Comparison of ENCODE assay signal across 23 cellular contexts in the genomic region with DNA sequence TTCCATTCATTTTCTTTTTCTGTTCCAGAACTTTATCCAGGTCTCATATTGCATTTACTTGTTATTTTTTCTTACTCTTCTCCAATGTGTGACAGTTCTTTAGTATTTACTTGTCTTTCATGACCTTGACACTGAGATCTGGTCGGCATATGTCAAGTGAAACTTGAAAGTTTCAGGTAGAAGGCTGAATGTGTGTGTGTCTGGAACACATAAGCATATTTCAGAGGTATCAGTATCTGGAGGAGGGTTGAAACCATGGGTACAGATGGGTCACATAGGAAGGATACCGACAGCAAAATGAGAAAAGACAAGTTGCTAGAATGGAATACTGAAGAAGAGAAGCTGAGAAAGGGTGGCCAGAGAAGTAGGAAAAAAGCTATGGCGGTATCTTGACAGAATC. TPM values are rescaled to one million over a fixed set of nuclear protein-coding genes. Genes with fewer than 3 reads are reported as not detected.
DNase-seq lines count a peak whose midpoint lies in the region; ATAC-seq, FAIRE-seq and TF ChIP-seq lines count a peak whose summit lies in the region.
"Had no signal": no experiment of that assay in that cellular context is flagged by ENCODE, and none has a peak within 500 bp of the region (broad histone marks: within the 10 kb centered on the region; RNA-seq: fewer than 3 reads in every experiment).

No MANE protein-coding gene starts in this region.

- SMC1A ChIA-PET in GM12878 (lab: Charles Lee; ENCODE audit: uncharacterized antibody, unreplicated experiment), result interaction anchor here (1.4 kb wide), 1 partner anchor 14 kb away, joined by 4 read pairs; no protein-coding TSS in a partner anchor

- no peak overlapping the region for H3K27ac Mint-ChIP-seq in endothelial cell (ENCODE audit: unreplicated experiment)
- H3K27ac Mint-ChIP-seq: activated CD4-positive, alpha-beta T cell treated with anti-CD3 and anti-CD28 coated beads for 36 hours; brain; dendritic cell treated with granulocyte-macrophage colony-stimulating factor and Interleukin-4, amounts not matched to agents 40 ng/mL and 50 ng/mL, for 4 days; GM23338; naive thymus-derived CD8-positive, alpha-beta T cell had no signal

- H3K36me3 Mint-ChIP-seq in endothelial cell (ENCODE audit: low read depth, unreplicated experiment), result no peaks in the 10 kb centered on the region
- H3K36me3 Mint-ChIP-seq: brain had no signal

- no peaks in the 10 kb centered on the region for H3K9me3 Mint-ChIP-seq in endothelial cell (ENCODE audit: unreplicated experiment)
- H3K9me3 Mint-ChIP-seq: brain; dendritic cell treated with granulocyte-macrophage colony-stimulating factor and Interleukin-4, amounts not matched to agents 40 ng/mL and 50 ng/mL, for 4 days had no signal

- H3K27me3 Mint-ChIP-seq in endothelial cell (ENCODE audit: unreplicated experiment), result no peaks in the 10 kb centered on the region
- H3K27me3 Mint-ChIP-seq: activated CD4-positive, alpha-beta T cell treated with anti-CD3 and anti-CD28 coated beads for 36 hours; dendritic cell treated with granulocyte-macrophage colony-stimulating factor and Interleukin-4, amounts not matched to agents 40 ng/mL and 50 ng/mL, for 4 days; naive thymus-derived CD8-positive, alpha-beta T cell had no signal

- no peak overlapping the region for H3K4me3 Mint-ChIP-seq in endothelial cell (ENCODE audit: unreplicated experiment)
- H3K4me3 Mint-ChIP-seq: activated CD4-positive, alpha-beta T cell treated with anti-CD3 and anti-CD28 coated beads for 36 hours; brain; dendritic cell treated with granulocyte-macrophage colony-stimulating factor and Interleukin-4, amounts not matched to agents 40 ng/mL and 50 ng/mL, for 4 days; GM23338; naive thymus-derived CD8-positive, alpha-beta T cell had no signal

- H3K4me3 ChIP-seq in GM12878, result no peak overlapping the region
- H3K4me3 ChIP-seq in right lobe of liver, result no peak overlapping the region
- no peak overlapping the region for H3K4me3 ChIP-seq in esophagus muscularis mucosa
- H3K4me3 ChIP-seq: GM23338, prostate gland, vagina had no signal

- H4K20me1 ChIP-seq in GM12878 (ENCODE audit: control insufficient read depth, insufficient read depth), result no peaks in the 10 kb centered on the region

- intact Hi-C loops in GM12878 (cut with micrococcal nuclease; ENCODE audit: unreplicated experiment) (no loop called here), right lobe of liver (cut with DNase I) (no loop called here), esophagus muscularis mucosa (cut with DNase I) (no loop called here)

- H3K36me3 ChIP-seq in GM12878 (ENCODE audit: control insufficient read depth in 2 of 2, insufficient read depth in 2 of 2, low read length in 1 of 2) (no peaks in the 10 kb centered on the region), right lobe of liver (no peaks in the 10 kb centered on the region), esophagus muscularis mucosa (no peaks in the 10 kb centered on the region)
- H3K36me3 ChIP-seq: prostate gland, vagina had no signal

- no peaks in the 10 kb centered on the region for H3K27me3 ChIP-seq in GM12878 (replicated peaks in 1 of 2; ENCODE audit: control insufficient read depth in 2 of 2, insufficient read depth in 2 of 2, low read length in 1 of 2)
- H3K27me3 ChIP-seq in right lobe of liver, result no peaks in the 10 kb centered on the region
- no peaks in the 10 kb centered on the region for H3K27me3 ChIP-seq in esophagus muscularis mucosa
- H3K27me3 ChIP-seq: vagina had no signal

- no peak overlapping the region for H3K9ac ChIP-seq in GM12878 (ENCODE audit: control insufficient read depth, insufficient read depth, low read length)

- no peaks in the 10 kb centered on the region for H3K79me2 ChIP-seq in GM12878 (ENCODE audit: control insufficient read depth, insufficient read depth, low read length)

- H2AFZ ChIP-seq in GM12878 (ENCODE audit: control insufficient read depth, low read depth, low read length), result no peak overlapping the region
- H2AFZ ChIP-seq: GM23338 had no signal

- H3K27ac ChIP-seq in GM12878 (ENCODE audit: control insufficient read depth, insufficient read depth), result no peak overlapping the region
- H3K27ac ChIP-seq in right lobe of liver, result no peak overlapping the region
- no peak overlapping the region for H3K27ac ChIP-seq in esophagus muscularis mucosa (replicated peaks in 1 of 4)
- H3K27ac ChIP-seq: prostate gland, vagina had no signal

- WGBS in GM12878 (ENCODE audit: insufficient coverage, insufficient replicate concordance, low lambda C conversion rate, missing lambda C conversion rate), result 48% methylated on average over 3 of the region's 3 CpGs
- 70% methylated on average over 3 of the region's 3 CpGs for WGBS in right lobe of liver (ENCODE audit: insufficient coverage, low coverage, low lambda C conversion rate, missing lambda C conversion rate)
- WGBS in esophagus muscularis mucosa, result 92% methylated on average over 3 of the region's 3 CpGs

- in situ Hi-C loops in GM12878 (cut with MboI), result no loop called here

- TF ChIP-seq EP300 in GM12878 (IDR thresholded peaks at IDR 0.05; ENCODE audit: borderline replicate concordance in 1 of 2, control insufficient read depth in 1 of 2, low read depth in 2 of 2, low read length in 2 of 2) (no peak), esophagus muscularis mucosa (IDR thresholded peaks at IDR 0.05) (no peak)

- POLR2A ChIA-PET in GM12878 (lab: Charles Lee), result no interaction called here

- CTCF ChIA-PET in GM12878 (lab: Yijun Ruan, JAX), result interaction anchor here (0.7 kb wide), 1 partner anchor 174 kb away, joined by 3 read pairs; no protein-coding TSS in a partner anchor

- peak; percentile 58 for ATAC-seq in GM18868 (IDR thresholded peaks at IDR 0.05; ENCODE audit: unreplicated experiment)
- peak; percentile 74 for ATAC-seq in GM21390 (IDR thresholded peaks at IDR 0.05; ENCODE audit: unreplicated experiment)
- peak; percentile 70 for ATAC-seq in HG02885 (IDR thresholded peaks at IDR 0.05; ENCODE audit: poor library complexity, unreplicated experiment)
- ATAC-seq in GM12878, result peak; percentile 72
- ATAC-seq in right lobe of liver, result no peak
- ATAC-seq: activated CD4-positive, alpha-beta T cell treated with anti-CD3 and anti-CD28 coated beads for 36 hours; GM23338; naive thymus-derived CD8-positive, alpha-beta T cell had no signal

- no peak for TF ChIP-seq RAD21 in GM12878 (IDR thresholded peaks at IDR 0.05; ENCODE audit: insufficient read depth, low read depth, low read length)

- no peak for TF ChIP-seq POLR2A in GM12878 (IDR thresholded peaks at IDR 0.05; ENCODE audit: low read depth, low read length)
- no peak for TF ChIP-seq POLR2A in right lobe of liver (IDR thresholded peaks at IDR 0.05)
- TF ChIP-seq POLR2A in esophagus muscularis mucosa (IDR thresholded peaks at IDR 0.05; ENCODE audit: low read depth), result no peak

- RAD21 ChIA-PET in GM12878 (lab: Charles Lee; ENCODE audit: unreplicated experiment), result no interaction called here

- H3K4me1 ChIP-seq in GM12878 (ENCODE audit: control insufficient read depth, insufficient read depth, low read length) (peaks cover 10% of the 10 kb centered on the region; the same call in 1 of the 2 replicates), right lobe of liver (no peaks in the 10 kb centered on the region), esophagus muscularis mucosa (no peaks in the 10 kb centered on the region)
- H3K4me1 ChIP-seq: prostate gland, vagina had no signal

- DNase-seq in GM12878 (ENCODE audit: low read depth, low spot score) (no peak), SIG-M5 (lab: John Stamatoyannopoulos, UW) (no peak), right lobe of liver (no peak), endothelial cell (ENCODE audit: low spot score) (no peak), esophagus muscularis mucosa (ENCODE audit: extremely low spot score) (no peak)
- DNase-seq: activated CD4-positive, alpha-beta T cell treated with anti-CD3 and anti-CD28 coated beads for 36 hours; activated naive CD4-positive, alpha-beta T cell treated with anti-CD3 and anti-CD28 coated beads, Interleukin-2, amount 50 U/mL, for 16 hours; erythroblast; GDM1; mammary epithelial cell; naive thymus-derived CD8-positive, alpha-beta T cell; NCI-H1417 treated with DMSO at 0.1 percent for 48 hours; SHP77; stimulated activated naive CD4-positive, alpha-beta T cell; T-helper 9 cell had no signal

- H3K9me3 ChIP-seq in GM12878 (replicated peaks; ENCODE audit: control insufficient read depth, insufficient read depth, low read length), result no peaks in the 10 kb centered on the region
- no peaks in the 10 kb centered on the region for H3K9me3 ChIP-seq in right lobe of liver
- no peaks in the 10 kb centered on the region for H3K9me3 ChIP-seq in esophagus muscularis mucosa
- H3K9me3 ChIP-seq: prostate gland, vagina had no signal

- no peak for FAIRE-seq in GM12878 (lab: Jason Lieb, UNC)

- H3K4me2 ChIP-seq in GM12878 (ENCODE audit: control insufficient read depth, insufficient read depth), result peak overlapping the region; percentile 65
- H3K4me2 ChIP-seq: GM23338 had no signal

- TF ChIP-seq CTCF in GM12878 (IDR thresholded peaks at IDR 0.05 in 2 of 3, conservative IDR thresholded peaks at IDR 0.05 in 1 of 3; ENCODE audit: control insufficient read depth in 2 of 3, extremely low read depth in 1 of 3, insufficient read depth in 1 of 3, low read depth in 3 of 3, low read length in 3 of 3) (no peak), right lobe of liver (IDR thresholded peaks at IDR 0.05) (no peak), endothelial cell (IDR thresholded peaks at IDR 0.05; ENCODE audit: unreplicated experiment) (no peak), esophagus muscularis mucosa (IDR thresholded peaks at IDR 0.05) (no peak)

- BruUV-seq in GM12878 (replicated peaks; lab: Mats Ljungman, UMichigan), result no TSS peak

- H3K4me1 Mint-ChIP-seq in endothelial cell (ENCODE audit: unreplicated experiment), result peaks cover 2% of the 10 kb centered on the region
- H3K4me1 Mint-ChIP-seq: brain had no signal

RNA-seq across cellular contexts. Expression of a gene that starts 22.5 kb away (rescaled TPM):
- total RNA-seq in GM12878 (2013; cell fraction: nucleolus; rRNA removed), result not detected in 2 replicates
- total RNA-seq in GM12878 (2014; rRNA removed), result not detected in 2 replicates
- not detected in 2 replicates for total RNA-seq in GM12878 (2014; rRNA removed; fragmentation: Illumina TruSeq; extraction: Trizol)
- total RNA-seq in GM12878 (2021), result not detected in 2 replicates
- polyA plus RNA-seq in GM12878 (2011; ENCODE audit: low read depth), result not detected
- polyA plus RNA-seq in GM12878 (2011; rRNA removed), result not detected in 2 replicates
- not detected in 2 replicates for polyA plus RNA-seq in GM12878 (2011; cell fraction: cytosol; rRNA removed)
- not detected in 2 replicates for polyA plus RNA-seq in GM12878 (2011; cell fraction: nucleus; rRNA removed)
- polyA plus RNA-seq in GM12878 (2012), result not detected in 2 replicates
- not detected in 2 replicates for polyA plus RNA-seq in GM12878 (2014; fragmentation: Illumina TruSeq; extraction: Trizol)
- not detected for polyA plus RNA-seq in GM12878 (2014; fragmentation: Nextera tagmentation; extraction: Ambion mirVana)
- not detected in 2 replicates for polyA plus RNA-seq in GM12878 (2014; rRNA removed)
- polyA plus RNA-seq in GM12878 (2016; fragmentation: Nextera tagmentation; extraction: Ambion mirVana), result not detected
- polyA minus RNA-seq in GM12878 (2011; rRNA and poly(A)+ RNA removed), result not detected in 2 replicates
- polyA minus RNA-seq in GM12878 (2011; cell fraction: cytosol; rRNA and poly(A)+ RNA removed), result not detected in 2 replicates
- polyA minus RNA-seq in GM12878 (2011; cell fraction: nucleus; rRNA and poly(A)+ RNA removed), result not detected in 2 replicates
- total RNA-seq in right lobe of liver, result under 1 TPM in 5 of 6 experiments, not detected in 1; 0.15 to 0.50 (median 0.20) TPM
- 0.23 TPM for total RNA-seq in endothelial cell (ENCODE audit: unreplicated experiment)
- total RNA-seq in esophagus muscularis mucosa, result under 1 TPM; 0.17 to 0.66 (median 0.37) TPM
- total RNA-seq: activated CD4-positive, alpha-beta T cell treated with anti-CD3 and anti-CD28 coated beads for 36 hours; GM23338; mammary epithelial cell had no signal
- polyA plus RNA-seq: mammary epithelial cell had no signal

Comparison
In these comparisons a context has a peak if more than half of its experiments do, and no peak if none do; other contexts are left out.
1. ATAC-seq: peak in GM18868 (single experiment), GM21390 (single experiment), HG02885 (single experiment) and GM12878 (single experiment); none in right lobe of liver (0 of 4).